ENCODE assay signal across 10 cellular contexts in genomic region chr10:79192677-79193003, GRCh38.
DNase-seq lines count a peak whose midpoint lies in the region; ATAC-seq and TF ChIP-seq lines count a peak whose summit lies in the region.
"Had no signal": no experiment of that assay in that cellular context is flagged by ENCODE, and none has a peak within 500 bp of the region (broad histone marks: within the 10 kb centered on the region; RNA-seq: fewer than 3 reads in every experiment).

No MANE protein-coding gene starts in this region.

- H3K27ac ChIP-seq in GM23248, result peak overlapping the region; percentile 79
- H3K27ac ChIP-seq in stomach, result peak overlapping the region in 3 of 5 donors; percentile 24 to 44 (median 43)

- no peak overlapping the region for H2AFZ ChIP-seq in GM23248

- intact Hi-C loops in stomach (cut with DNase I; ENCODE audit: low total_unique reads), result loop anchor here (10.0 kb wide), 1 partner anchor 118 kb away; no protein-coding TSS in a partner anchor

- H3K9me2 ChIP-seq in GM23248 (ENCODE audit: insufficient read depth), result no peaks in the 10 kb centered on the region

- no peak for TF ChIP-seq EP300 in stomach (IDR thresholded peaks at IDR 0.05)

- H3K9me3 Mint-ChIP-seq in glutamatergic neuron (ENCODE audit: unreplicated experiment) (peaks cover 9% of the 10 kb centered on the region), progenitor cell of endocrine pancreas (ENCODE audit: low read depth) (no peaks in the 10 kb centered on the region)

- TF ChIP-seq CTCF in glutamatergic neuron (IDR thresholded peaks at IDR 0.05; ENCODE audit: partially characterized antibody, unreplicated experiment) (no peak), stomach (IDR thresholded peaks at IDR 0.05) (no peak), progenitor cell of endocrine pancreas (IDR thresholded peaks at IDR 0.05; ENCODE audit: unreplicated experiment) (no peak)

- peak overlapping the region; percentile 47 for H3K9ac ChIP-seq in GM23248

- H3K4me3 ChIP-seq in GM23248 (no peak overlapping the region), stomach (no peak overlapping the region)
- H3K4me3 ChIP-seq: body of pancreas had no signal

- H3K4me3 Mint-ChIP-seq in glutamatergic neuron (ENCODE audit: unreplicated experiment) (no peak overlapping the region), progenitor cell of endocrine pancreas (ENCODE audit: low read depth) (no peak overlapping the region)

- H3K4me1 Mint-ChIP-seq in glutamatergic neuron (ENCODE audit: low read depth, unreplicated experiment), result peaks cover 38% of the 10 kb centered on the region
- H3K4me1 Mint-ChIP-seq in progenitor cell of endocrine pancreas (ENCODE audit: low read depth), result peaks cover 6% of the 10 kb centered on the region

- 0 out of 2 replicates have a peak, but pooled peaks cover 3% of the 10 kb centered on the region for H3K36me3 ChIP-seq in GM23248 (ENCODE audit: low read depth)
- peaks cover 0 to 31% (median 17%) of the 10 kb centered on the region in 4 donors for H3K36me3 ChIP-seq in stomach

- peaks cover 53% of the 10 kb centered on the region for H3K4me1 ChIP-seq in GM23248 (ENCODE audit: insufficient read depth)
- peaks cover 27 to 82% (median 58%) of the 10 kb centered on the region in 4 donors for H3K4me1 ChIP-seq in stomach

- H3K79me2 ChIP-seq in GM23248 (ENCODE audit: insufficient read depth), result peaks cover 76% of the 10 kb centered on the region

- WGBS in GM23248 (ENCODE audit: low coverage in 1 of 2, low lambda C conversion rate in 2 of 2, missing lambda C conversion rate in 2 of 2), 2 experiments, result 10% methylated on average over 4 of the region's 4 CpGs
- WGBS in stomach, 5 donors, result 46 to 68% (median 63%) methylated on average over 4 of the region's 4 CpGs

- H3K9me3 ChIP-seq in GM23248 (ENCODE audit: low read depth), result no peaks in the 10 kb centered on the region
- no peaks in the 10 kb centered on the region for H3K9me3 ChIP-seq in stomach
- H3K9me3 ChIP-seq: body of pancreas had no signal

- DNase-seq in GM23248 (peak; percentile 88), T1000 (lab: John Stamatoyannopoulos, UW) (peak; percentile 31), glutamatergic neuron (no peak), stomach (no peak), cortex of kidney (lab: John Stamatoyannopoulos, UW) (no peak), AML-193 (lab: John Stamatoyannopoulos, UW) (no peak), progenitor cell of endocrine pancreas (ENCODE audit: low spot score, unreplicated experiment) (no peak)
- DNase-seq: body of pancreas, midbrain had no signal

- H3K27me3 ChIP-seq in GM23248 (replicated peaks; ENCODE audit: insufficient read depth) (no peaks in the 10 kb centered on the region), stomach (no peaks in the 10 kb centered on the region)
- H3K27me3 ChIP-seq: body of pancreas had no signal

- peaks cover 63% of the 10 kb centered on the region for H3F3A ChIP-seq in GM23248 (ENCODE audit: insufficient read depth)

- TF ChIP-seq POLR2A in stomach (IDR thresholded peaks at IDR 0.05), result no peak

- peaks cover 13% of the 10 kb centered on the region for H3K27me3 Mint-ChIP-seq in glutamatergic neuron (ENCODE audit: unreplicated experiment)
- no peaks in the 10 kb centered on the region for H3K27me3 Mint-ChIP-seq in progenitor cell of endocrine pancreas

- H3K4me2 ChIP-seq in GM23248 (ENCODE audit: unreplicated experiment), result peak overlapping the region; percentile 32

- H4K20me1 ChIP-seq in GM23248 (ENCODE audit: insufficient read depth), result no peaks in the 10 kb centered on the region

- no peak for ATAC-seq in HG02884 (IDR thresholded peaks at IDR 0.05; ENCODE audit: unreplicated experiment)
- ATAC-seq: body of pancreas had no signal

- in situ Hi-C loops in GM23248 (cut with MboI), result loop anchor here (10.0 kb wide), 2 partner anchors 118 to 1148 kb away; no protein-coding TSS in a partner anchor

- no peaks in the 10 kb centered on the region for H3K36me3 Mint-ChIP-seq in glutamatergic neuron (ENCODE audit: unreplicated experiment)
- peaks cover 2% of the 10 kb centered on the region for H3K36me3 Mint-ChIP-seq in progenitor cell of endocrine pancreas (ENCODE audit: insufficient read depth)

- H3K27ac Mint-ChIP-seq in glutamatergic neuron (ENCODE audit: unreplicated experiment), result peak overlapping the region; percentile 80
- no peak overlapping the region for H3K27ac Mint-ChIP-seq in progenitor cell of endocrine pancreas

Comparison
In these comparisons a context has a peak if more than half of its experiments do, and no peak if none do; other contexts are left out.
1. DNase-seq: peak in GM23248 (single experiment) and T1000 (single experiment); none in glutamatergic neuron (single experiment), stomach (single experiment), cortex of kidney (single experiment), AML-193 (0 of 2) and progenitor cell of endocrine pancreas (single experiment).